Comparison of ENCODE assay signal across 10 cellular contexts in genomic region chr10:101224910-101225823, GRCh38. TPM values are rescaled to one million over a fixed set of nuclear protein-coding genes. Genes with fewer than 3 reads are reported as not detected.
DNase-seq lines count a peak whose midpoint lies in the region; ATAC-seq and TF ChIP-seq lines count a peak whose summit lies in the region.
"Had no signal": no experiment of that assay in that cellular context is flagged by ENCODE, and none has a peak within 500 bp of the region (broad histone marks: within the 10 kb centered on the region; RNA-seq: fewer than 3 reads in every experiment).

No MANE protein-coding gene starts in this region.

- DNase-seq in CD8-positive, alpha-beta memory T cell = no peak
- peak; percentile 43 to 86 for DNase-seq in T47D (ENCODE audit: low read depth in 1 of 2, low spot score in 1 of 2)
- DNase-seq in neural crest cell (ENCODE audit: low read depth, low spot score) = no peak
- no peak for DNase-seq in head of caudate nucleus
- DNase-seq in vagina (ENCODE audit: extremely low spot score in 2 of 2) = no peak
- DNase-seq: brain microvascular endothelial cell had no signal

- H3K9me3 ChIP-seq in CD8-positive, alpha-beta memory T cell (ENCODE audit: low read length) = no peaks in the 10 kb centered on the region
- H3K9me3 ChIP-seq in HEK293 (ENCODE audit: control insufficient read depth, insufficient read depth, low read depth, low read length) = no peaks in the 10 kb centered on the region
- H3K9me3 ChIP-seq in vagina = no peaks in the 10 kb centered on the region

- peak overlapping the region; percentile 67 to 86 (median 79) for H3K4me3 Mint-ChIP-seq in CD8-positive, alpha-beta memory T cell
- H3K4me3 Mint-ChIP-seq in neural crest cell = peak overlapping the region; percentile 15

- H3K27ac ChIP-seq in CD8-positive, alpha-beta memory T cell (ENCODE audit: low read depth, low read length) = no peak overlapping the region
- no peak overlapping the region for H3K27ac ChIP-seq in HEK293 (ENCODE audit: extremely low read depth, low read depth, low read length)
- H3K27ac ChIP-seq in vagina = no peak overlapping the region
- H3K27ac ChIP-seq: brain microvascular endothelial cell, skin epidermis had no signal

- POLR2A ChIA-PET in CD8-positive, alpha-beta memory T cell (lab: Charles Lee) = no interaction called here
- POLR2A ChIA-PET in HEK293 (lab: Yijun Ruan, JAX) = no interaction called here

- ATAC-seq in HG02885 (IDR thresholded peaks at IDR 0.05; ENCODE audit: poor library complexity, unreplicated experiment) = no peak
- ATAC-seq in HG03354 (IDR thresholded peaks at IDR 0.05; ENCODE audit: poor library complexity, severe bottlenecking, unreplicated experiment) = no peak

- peak overlapping the region; percentile 28 for H3K4me3 ChIP-seq in CD8-positive, alpha-beta memory T cell (ENCODE audit: low read length)
- H3K4me3 ChIP-seq in HEK293 (ENCODE audit: low read depth, low read length) = no peak overlapping the region
- H3K4me3 ChIP-seq in vagina = peak overlapping the region in 1 of 2 donors; percentile 18

- peaks cover 41 to 64% (median 41%) of the 10 kb centered on the region in 3 donors for H3K4me1 Mint-ChIP-seq in CD8-positive, alpha-beta memory T cell
- H3K4me1 Mint-ChIP-seq in neural crest cell = peaks cover 26% of the 10 kb centered on the region

- H3K4me1 ChIP-seq in CD8-positive, alpha-beta memory T cell (ENCODE audit: insufficient read depth, low read length) = peaks cover 55% of the 10 kb centered on the region
- no peaks in the 10 kb centered on the region; the same call in 1 of the 2 replicates for H3K4me1 ChIP-seq in HEK293 (ENCODE audit: control insufficient read depth, insufficient read depth, low read length)
- peaks cover 86% of the 10 kb centered on the region for H3K4me1 ChIP-seq in vagina

- no peaks in the 10 kb centered on the region for H3K36me3 ChIP-seq in CD8-positive, alpha-beta memory T cell (ENCODE audit: insufficient read depth, low read length)
- H3K36me3 ChIP-seq in HEK293 (ENCODE audit: control insufficient read depth in 2 of 2, insufficient read depth in 1 of 2, low read length in 2 of 2) (no peaks in the 10 kb centered on the region), vagina (no peaks in the 10 kb centered on the region)
- H3K36me3 ChIP-seq: brain microvascular endothelial cell had no signal

- intact Hi-C loops in head of caudate nucleus (cut with DNase I) = no loop called here
- intact Hi-C loops in vagina (cut with DNase I) = loop anchor here (5.0 kb wide), 1 partner anchor 67 kb away; no protein-coding TSS in a partner anchor

- TF ChIP-seq CTCF in HEK293 (tag by site-specific recombination; IDR thresholded peaks at IDR 0.05) = no peak
- no peak for TF ChIP-seq CTCF in neural crest cell (conservative IDR thresholded peaks at IDR 0.05)
- TF ChIP-seq CTCF in vagina (IDR thresholded peaks at IDR 0.05) = no peak

- CTCF ChIA-PET in CD8-positive, alpha-beta memory T cell (lab: Charles Lee) = interaction anchor here (2.4 kb wide), 1 partner anchor 10 kb away, joined by 5 read pairs; no protein-coding TSS in a partner anchor
- CTCF ChIA-PET in HEK293 (lab: Yijun Ruan, JAX) = interaction anchor here (0.7 kb wide), 1 partner anchor 944 kb away, joined by 7 read pairs; no protein-coding TSS in a partner anchor

- peaks cover 62 to 74% of the 10 kb centered on the region in 2 donors for H3K27me3 Mint-ChIP-seq in CD8-positive, alpha-beta memory T cell
- peaks cover 95% of the 10 kb centered on the region for H3K27me3 Mint-ChIP-seq in neural crest cell (ENCODE audit: low read depth)

- no peaks in the 10 kb centered on the region for H3K36me3 Mint-ChIP-seq in CD8-positive, alpha-beta memory T cell
- H3K36me3 Mint-ChIP-seq in neural crest cell (ENCODE audit: low read depth) = no peaks in the 10 kb centered on the region

- no peak for TF ChIP-seq POLR2A in vagina (IDR thresholded peaks at IDR 0.05)

- peak overlapping the region in 1 of 8 donors; percentile 54 for H3K27ac Mint-ChIP-seq in CD8-positive, alpha-beta memory T cell
- H3K27ac Mint-ChIP-seq in neural crest cell (ENCODE audit: unreplicated experiment) = no peak overlapping the region

- in situ Hi-C loops in T47D (cut with HindIII; ENCODE audit: low pct_unique_long_range_greater_than_20kb, low sequenced_read_pairs) = no loop called here

- H3K9me3 Mint-ChIP-seq in CD8-positive, alpha-beta memory T cell = peaks cover 0 to 3% (median 0%) of the 10 kb centered on the region in 5 donors
- H3K9me3 Mint-ChIP-seq in neural crest cell = no peaks in the 10 kb centered on the region

- peaks cover 84% of the 10 kb centered on the region for H3K27me3 ChIP-seq in CD8-positive, alpha-beta memory T cell (ENCODE audit: insufficient read depth, low read length, poor library complexity, severe bottlenecking)
- peaks cover 52% of the 10 kb centered on the region for H3K27me3 ChIP-seq in vagina

TF ChIP-seq in HEK293, 187 proteins besides CTCF, POLR2A, EP300 and RAD21:
- TF ChIP-seq ZNF423 (tag by site-specific recombination; IDR thresholded peaks at IDR 0.05) (no peak), ZNF146 (tag by site-specific recombination; IDR thresholded peaks at IDR 0.05) (no peak), PRDM1 (tag by site-specific recombination; IDR thresholded peaks at IDR 0.05) (0 out of 2 replicates have a peak, but pooled peaks have one; percentile 30)

RNA-seq across cellular contexts. Expression of gene LBX1, which starts 4.1 kb away (rescaled TPM):
- not detected for total RNA-seq in CD8-positive, alpha-beta memory T cell
- polyA plus RNA-seq in CD8-positive, alpha-beta memory T cell = not detected
- 1.0 and 1.1 TPM in 2 replicates for total RNA-seq in neural crest cell
- not detected for total RNA-seq in vagina

Comparison
In these comparisons a context has a peak if more than half of its experiments do, and no peak if none do; other contexts are left out.
1. DNase-seq: peak in T47D (2 of 2); none in CD8-positive, alpha-beta memory T cell (0 of 5), neural crest cell (single experiment), head of caudate nucleus (0 of 42) and vagina (0 of 2).